Comparison of ENCODE assay signal across 14 cellular contexts in genomic region chr4:23234716-23235115, GRCh38.
"Had no signal": no experiment of that assay in that cellular context is flagged by ENCODE, and none has a peak within 500 bp of the region (broad histone marks: within the 10 kb centered on the region; RNA-seq: fewer than 3 reads in every experiment).

No MANE protein-coding gene starts in this region.

- H3K4me1 ChIP-seq: spleen had no signal

- ATAC-seq: esophagus mucosa, sciatic nerve had no signal

- DNase-seq: activated CD4-positive, alpha-beta T cell treated with anti-CD3 and anti-CD28 coated beads for 1 hour; activated CD4-positive, alpha-beta T cell treated with anti-CD3 and anti-CD28 coated beads, Interleukin-2, amount 50 U/mL, for 4 hours; activated naive CD4-positive, alpha-beta T cell; activated naive CD8-positive, alpha-beta T cell treated with anti-CD3 and anti-CD28 coated beads, Interleukin-2, amount 10 ng/mL, durations not matched to agents 7 days and 5 days; activated T-cell treated with anti-CD3 and anti-CD28 coated beads for 4 hours; anterior cingulate cortex; dermis blood vessel endothelial cell; hippocampal formation; kidney glomerular epithelial cell; ovary; spleen had no signal

- H3K9me3 ChIP-seq: ovary, spleen had no signal

- H3K27me3 ChIP-seq: ovary, spleen had no signal

- H3K36me3 ChIP-seq: ovary, spleen had no signal

- H3K4me3 ChIP-seq: ovary, spleen had no signal

- H3K27ac ChIP-seq: ovary, spleen, VCaP had no signal
